Comparison of ENCODE assay signal across 22 cellular contexts in the genomic region with DNA sequence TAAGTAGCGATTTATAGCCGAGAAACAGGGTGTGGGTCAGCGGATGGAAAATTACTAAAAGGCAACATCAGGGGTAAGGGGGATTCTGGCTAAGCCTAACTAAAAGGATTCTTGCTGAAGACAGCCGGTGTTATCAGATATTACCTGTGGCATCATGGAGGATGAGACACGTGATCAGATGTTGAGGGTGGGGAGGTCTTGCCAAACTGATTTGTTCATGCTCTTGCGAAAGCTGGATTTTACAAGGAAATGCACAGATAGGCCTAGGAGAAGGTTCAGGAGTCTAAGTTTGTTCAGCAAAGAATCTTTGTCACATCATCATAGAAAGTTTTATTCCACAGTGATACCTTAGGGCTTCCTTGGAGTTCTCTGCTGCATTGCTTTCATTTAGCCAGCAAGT.
DNase-seq lines count a peak whose midpoint lies in the region; ATAC-seq, FAIRE-seq and TF ChIP-seq lines count a peak whose summit lies in the region.
"Had no signal": no experiment of that assay in that cellular context is flagged by ENCODE, and none has a peak within 500 bp of the region (broad histone marks: within the 10 kb centered on the region; RNA-seq: fewer than 3 reads in every experiment).

No MANE protein-coding gene starts in this region.

- TF ChIP-seq CTCF in VCaP (conservative IDR thresholded peaks at IDR 0.05) (no peak), hepatocyte (IDR thresholded peaks at IDR 0.05; ENCODE audit: poor library complexity) (no peak), type B pancreatic cell (conservative IDR thresholded peaks at IDR 0.05) (no peak)

- no peak overlapping the region for H3K4me2 ChIP-seq in hepatocyte

- peak overlapping the region; percentile 57; the same call in 1 of the 2 replicates for H3K27ac ChIP-seq in VCaP
- H3K27ac ChIP-seq in hepatocyte = peak overlapping the region; percentile 77

- no peaks in the 10 kb centered on the region for H3K36me3 ChIP-seq in hepatocyte (replicated peaks; ENCODE audit: insufficient read depth, low read depth)
- H3K36me3 ChIP-seq: suprapubic skin had no signal

- H3K27me3 ChIP-seq in hepatocyte = no peaks in the 10 kb centered on the region
- H3K27me3 ChIP-seq: suprapubic skin had no signal

- no peak for ATAC-seq in GM21619 (IDR thresholded peaks at IDR 0.05; ENCODE audit: unreplicated experiment)

- FAIRE-seq in GM19239 (lab: Jason Lieb, UNC) = no peak

- no peaks in the 10 kb centered on the region for H3K9me2 ChIP-seq in hepatocyte (replicated peaks; ENCODE audit: insufficient read depth)

- no peaks in the 10 kb centered on the region for H4K20me1 ChIP-seq in hepatocyte (ENCODE audit: insufficient read depth, poor library complexity, severe bottlenecking)

- peak overlapping the region; percentile 21 for H3K27ac Mint-ChIP-seq in type B pancreatic cell
- H3K27ac Mint-ChIP-seq: activated B cell treated with CpG ODN at 0.5 μM for 24 hours; activated naive CD8-positive, alpha-beta T cell treated with anti-CD3 and anti-CD28 coated beads for 36 hours; immature natural killer cell had no signal

- H3K36me3 Mint-ChIP-seq in type B pancreatic cell = no peaks in the 10 kb centered on the region
- H3K36me3 Mint-ChIP-seq: CD14-positive monocyte, immature natural killer cell had no signal

- H3K9me3 ChIP-seq in hepatocyte (ENCODE audit: low read depth) = no peaks in the 10 kb centered on the region
- H3K9me3 ChIP-seq: suprapubic skin had no signal

- H2AFZ ChIP-seq in hepatocyte = no peak overlapping the region

- no peaks in the 10 kb centered on the region for H3K27me3 Mint-ChIP-seq in type B pancreatic cell
- H3K27me3 Mint-ChIP-seq: activated B cell treated with CpG ODN at 0.5 μM for 24 hours; activated naive CD8-positive, alpha-beta T cell treated with anti-CD3 and anti-CD28 coated beads for 36 hours had no signal

- 78% methylated on average over 6 of the region's 6 CpGs for WGBS in hepatocyte (ENCODE audit: low lambda C conversion rate, missing lambda C conversion rate)

- no peaks in the 10 kb centered on the region for H3K79me2 ChIP-seq in hepatocyte

- H3K4me3 ChIP-seq in hepatocyte = no peak overlapping the region
- H3K4me3 ChIP-seq: lung, suprapubic skin had no signal

- H3K4me3 Mint-ChIP-seq in type B pancreatic cell = no peak overlapping the region
- H3K4me3 Mint-ChIP-seq: activated B cell treated with CpG ODN at 0.5 μM for 24 hours; activated naive CD8-positive, alpha-beta T cell treated with anti-CD3 and anti-CD28 coated beads for 36 hours; CD14-positive monocyte; immature natural killer cell had no signal

- peak; percentile 9 for DNase-seq in NCI-H2171 treated with DMSO at 0.1 percent for 48 hours (lab: John Stamatoyannopoulos, UW)
- DNase-seq in NCI-H2171 (lab: John Stamatoyannopoulos, UW) = no peak
- DNase-seq in hepatocyte (ENCODE audit: low spot score) = peak; percentile 54
- no peak for DNase-seq in type B pancreatic cell (ENCODE audit: extremely low spot score, unreplicated experiment)
- DNase-seq in GM19239 (ENCODE audit: insufficient read length, low spot score) = no peak
- DNase-seq in anterior cingulate cortex (lab: John Stamatoyannopoulos, UW) = no peak
- DNase-seq: 8988T; activated B cell treated with CpG ODN at 0.5 μM for 24 hours; activated naive CD8-positive, alpha-beta T cell treated with anti-CD3 and anti-CD28 coated beads for 36 hours; head of caudate nucleus; immature natural killer cell; NCI-H2029; NCI-H446 treated with DMSO at 0.1 percent for 48 hours; posterior cingulate gyrus; Right ventricle myocardium superior; stimulated activated CD4-positive, alpha-beta T cell treated with anti-CD3 and anti-CD28 coated beads, Interleukin-2, amount 100 ng/mL, for 48 hours; T-helper 2 cell had no signal

- H3K9me3 Mint-ChIP-seq in type B pancreatic cell = no peaks in the 10 kb centered on the region
- H3K9me3 Mint-ChIP-seq: activated B cell treated with CpG ODN at 0.5 μM for 24 hours, immature natural killer cell had no signal

- peaks cover 40% of the 10 kb centered on the region for H3K4me1 ChIP-seq in hepatocyte (ENCODE audit: insufficient read depth)

- peaks cover 69% of the 10 kb centered on the region for H3K4me1 Mint-ChIP-seq in type B pancreatic cell (ENCODE audit: unreplicated experiment)

Comparison
In these comparisons a context has a peak if more than half of its experiments do, and no peak if none do; other contexts are left out.
1. DNase-seq: peak in NCI-H2171 treated with DMSO at 0.1 percent for 48 hours (single experiment) and hepatocyte (single experiment); none in NCI-H2171 (single experiment), type B pancreatic cell (single experiment), GM19239 (single experiment) and anterior cingulate cortex (0 of 58).